In genomic region chr3:144033235-144033579, GRCh38 we compare ENCODE assay signal across 10 cellular contexts.
"Had no signal": no experiment of that assay in that cellular context is flagged by ENCODE, and none has a peak within 500 bp of the region (broad histone marks: within the 10 kb centered on the region; RNA-seq: fewer than 3 reads in every experiment).

No MANE protein-coding gene starts in this region.

- H3K36me3 Mint-ChIP-seq: activated naive CD8-positive, alpha-beta T cell treated with anti-CD3 and anti-CD28 coated beads for 36 hours; naive B cell had no signal

- H3K9me3 Mint-ChIP-seq: activated naive CD8-positive, alpha-beta T cell treated with anti-CD3 and anti-CD28 coated beads for 36 hours; activated T-cell treated with anti-CD3 and anti-CD28 coated beads, Interleukin-2, amount 50 U/mL, for 4 hours; naive B cell had no signal

- H3K36me3 ChIP-seq: heart right ventricle, transverse colon had no signal

- H3K9ac ChIP-seq: parathyroid adenoma had no signal

- H3K27ac Mint-ChIP-seq: activated naive CD8-positive, alpha-beta T cell treated with anti-CD3 and anti-CD28 coated beads for 36 hours had no signal

- H3K27me3 Mint-ChIP-seq: activated naive CD8-positive, alpha-beta T cell treated with anti-CD3 and anti-CD28 coated beads for 36 hours; naive B cell had no signal

- H3K27me3 ChIP-seq: heart right ventricle, transverse colon had no signal

- H3K9me3 ChIP-seq: heart right ventricle, transverse colon had no signal

- H3K4me3 ChIP-seq: heart right ventricle, transverse colon had no signal

- DNase-seq: activated CD4-positive, alpha-beta T cell treated with anti-CD3 and anti-CD28 coated beads, Interleukin-2, amount 50 U/mL, for 1 hour; activated CD4-positive, CD25-positive, alpha-beta regulatory T cell; activated gamma-delta T cell; activated naive CD8-positive, alpha-beta T cell treated with anti-CD3 and anti-CD28 coated beads for 36 hours; activated T-cell treated with anti-CD3 and anti-CD28 coated beads, Interleukin-2, amount 50 U/mL, for 4 hours; aorta; heart right ventricle; naive B cell; transverse colon had no signal

- ATAC-seq: heart right ventricle had no signal

- H3K4me1 ChIP-seq: parathyroid adenoma had no signal

- H3K27ac ChIP-seq: heart right ventricle, parathyroid adenoma, transverse colon had no signal

- H3K4me3 Mint-ChIP-seq: activated naive CD8-positive, alpha-beta T cell treated with anti-CD3 and anti-CD28 coated beads for 36 hours; naive B cell had no signal

- H3K79me2 ChIP-seq: parathyroid adenoma had no signal

- H2AFZ ChIP-seq: parathyroid adenoma had no signal
